ENCODE assay signal across 8 cellular contexts in genomic region chr17:18780991-18781718, GRCh38. TPM values are rescaled to one million over a fixed set of nuclear protein-coding genes. Genes with fewer than 3 reads are reported as not detected.
DNase-seq lines count a peak whose midpoint lies in the region; ATAC-seq and TF ChIP-seq lines count a peak whose summit lies in the region.
"Not testable (repeated sequence)": the region's sequence is repeated elsewhere in the genome, so short reads cannot be mapped to it uniquely, and the experiment has no call there.

TVP23B (plus strand) TSS chr17:18781183; CDS start chr17:18781294, 111 bp downstream.

- peak within 1 kb of the TSS; percentile 75 for H3K4me3 Mint-ChIP-seq in WTC11
- peak within 1 kb of the TSS; percentile 92 to 98 (median 93) for H3K4me3 Mint-ChIP-seq in immature natural killer cell

- not testable (repeated sequence) for H3K9me3 Mint-ChIP-seq in WTC11, immature natural killer cell

- POLR2A ChIA-PET in WTC11 (lab: Charles Lee): not testable (repeated sequence)

- H3K27me3 Mint-ChIP-seq in WTC11 (ENCODE audit: low read depth); immature natural killer cell (ENCODE audit: low read depth in 3 of 3): not testable (repeated sequence)

- H3K27ac Mint-ChIP-seq in WTC11: not testable (repeated sequence)
- peak within 1 kb of the TSS; percentile 89 to 99 (median 96) for H3K27ac Mint-ChIP-seq in immature natural killer cell

- DNase-seq in AG09309 (ENCODE audit: low read depth) (peak; percentile 73), NCI-H226 (peak; percentile 95), WTC11 (ENCODE audit: low spot score) (peak; percentile 97), cardiac fibroblast (ENCODE audit: low read depth in 2 of 2) (peak; percentile 94 to 95), immature natural killer cell (peak; percentile 92 to 95 (median 95)), smooth muscle cell of the brain vasculature (ENCODE audit: low read depth, low spot score) (peak; percentile 53)

- peak; percentile 99 for ATAC-seq in GM19023 (IDR thresholded peaks at IDR 0.05; ENCODE audit: unreplicated experiment)
- ATAC-seq in HG03196 (IDR thresholded peaks at IDR 0.05; ENCODE audit: unreplicated experiment): peak; percentile 97
- ATAC-seq in WTC11: peak; percentile 100

- not testable (repeated sequence) for H3K36me3 Mint-ChIP-seq in WTC11, immature natural killer cell

- H3K4me3 ChIP-seq in AG09309 (ENCODE audit: control insufficient read depth, low read depth, low read length): peak within 1 kb of the TSS; percentile 56
- peak within 1 kb of the TSS; percentile 60 for H3K4me3 ChIP-seq in cardiac fibroblast (replicated peaks in 1 of 2; ENCODE audit: low read depth in 2 of 2, low read length in 2 of 2)

- CTCF ChIA-PET in WTC11 (lab: Charles Lee): not testable (repeated sequence)

- not testable (repeated sequence) for TF ChIP-seq CTCF in AG09309 (IDR thresholded peaks at IDR 0.05; ENCODE audit: control insufficient read depth, insufficient read depth, low read depth, low read length, missing control alignments); WTC11 (IDR thresholded peaks at IDR 0.05); cardiac fibroblast (IDR thresholded peaks at IDR 0.05; ENCODE audit: low read depth, low read length)

- H3K4me1 Mint-ChIP-seq in WTC11 (peaks cover 18% of the 10 kb centered on the region), immature natural killer cell (peaks cover 21 to 35% of the 10 kb centered on the region in 2 donors)

TF ChIP-seq in WTC11, 78 proteins besides CTCF, POLR2A, EP300 and RAD21:
- TF ChIP-seq ZBTB21 (CRISPR knock-in tag; IDR thresholded peaks at IDR 0.05; ENCODE audit: borderline replicate concordance) (0 out of 2 replicates have a peak, but pooled peaks have one; percentile 46), TEAD1 (CRISPR knock-in tag; IDR thresholded peaks at IDR 0.05) (peak; percentile 25; the same call in 1 of the 2 replicates), FOXK1 (CRISPR knock-in tag; IDR thresholded peaks at IDR 0.05) (peak; percentile 80), SP1 (CRISPR knock-in tag; conservative IDR thresholded peaks at IDR 0.05) (peak; percentile 83), GABPB1 (CRISPR knock-in tag; IDR thresholded peaks at IDR 0.05) (peak; percentile 85), CBFB (CRISPR knock-in tag; IDR thresholded peaks at IDR 0.05; ENCODE audit: low read depth) (0 out of 2 replicates have a peak, but pooled peaks have one; percentile 22), USF2 (CRISPR knock-in tag; IDR thresholded peaks at IDR 0.05) (0 out of 2 replicates have a peak, but pooled peaks have one; percentile 40), MAX (CRISPR knock-in tag; IDR thresholded peaks at IDR 0.05) (peak; percentile 52; the same call in 1 of the 2 replicates), ETV6 (CRISPR knock-in tag; IDR thresholded peaks at IDR 0.05) (peak; percentile 62; the same call in 1 of the 2 replicates), ZNF232 (CRISPR knock-in tag; IDR thresholded peaks at IDR 0.05) (0 out of 2 replicates have a peak, but pooled peaks have one; percentile 36), FOXP4 (CRISPR knock-in tag; IDR thresholded peaks at IDR 0.05) (peak; percentile 33; the same call in 1 of the 2 replicates), ARID4B (CRISPR knock-in tag; IDR thresholded peaks at IDR 0.05; ENCODE audit: borderline replicate concordance) (peak; percentile 30; the same call in 1 of the 2 replicates), CREM (CRISPR knock-in tag; IDR thresholded peaks at IDR 0.05) (peak; percentile 53; the same call in 1 of the 2 replicates)
TF ChIP-seq in WTC11: peak in this region for 13; not testable (repeated sequence) for 65.

RNA-seq across cellular contexts. Expression of gene TVP23B, which starts in this region (rescaled TPM):
- 21.3 to 25.1 TPM (median 21.7 TPM) in 3 replicates for total RNA-seq in WTC11 (2021)
- 10 to 100 TPM; 23.6 to 55.4 (median 47.6) TPM for polyA plus RNA-seq in immature natural killer cell

Comparison
In these comparisons a context has a peak if more than half of its experiments do, and no peak if none do; other contexts are left out.
1. Peak in every context shown above with its lines: DNase-seq, ATAC-seq and H3K4me3 ChIP-seq.